Comparison of ENCODE assay signal across 22 cellular contexts in genomic region chr10:82392533-82392932, GRCh38.
A peak's percentile ranks its signal among the peaks of the same experiment; 100 is the strongest.
DNase-seq lines count a peak whose midpoint lies in the region; ATAC-seq, FAIRE-seq and TF ChIP-seq lines count a peak whose summit lies in the region.
"Had no signal": no experiment of that assay in that cellular context is flagged by ENCODE, and none has a peak within 500 bp of the region (broad histone marks: within the 10 kb centered on the region; RNA-seq: fewer than 3 reads in every experiment).

No MANE protein-coding gene starts in this region.

- TF ChIP-seq CTCF in pancreas (IDR thresholded peaks at IDR 0.05) (no peak), GM10266 (IDR thresholded peaks at IDR 0.05; ENCODE audit: control insufficient read depth, insufficient read depth, low read depth, missing control alignments) (no peak)

- DNase-seq in OCI-M1 (lab: John Stamatoyannopoulos, UW) (peak; percentile 3), pancreas (no peak), ACHN (no peak), GM10266 (ENCODE audit: extremely low spot score) (no peak)
- DNase-seq: 8988T; CD4-positive, alpha-beta T cell; CD8-positive, alpha-beta memory T cell; DMS 273 treated with DMSO at 0.1 percent for 48 hours; DMS79; EL; GDM1; GM23248; HFFc6 had no signal

- H3K4me2 ChIP-seq in BLaER1: peak overlapping the region; percentile 77
- H3K4me2 ChIP-seq: A549 had no signal

- H3K4me1 ChIP-seq in BLaER1 (peaks cover 92% of the 10 kb centered on the region), pancreas (peaks cover 9 to 23% (median 12%) of the 10 kb centered on the region in 3 donors)
- H3K4me1 ChIP-seq: A549, HAP-1 had no signal

- FAIRE-seq in pancreas (lab: Jason Lieb, UNC): no peak
- FAIRE-seq: A549, D721Med, GM12891, GM18507 had no signal

- H3K36me3 ChIP-seq in BLaER1 (no peaks in the 10 kb centered on the region), pancreas (no peaks in the 10 kb centered on the region)
- H3K36me3 ChIP-seq: HAP-1 had no signal

- H3K4me3 ChIP-seq in BLaER1 (no peak overlapping the region), pancreas (no peak overlapping the region)
- H3K4me3 ChIP-seq: A549; BLaER1 treated with 17β-estradiol and CSF1 and Interleukin-3, amounts not matched to agents 10 nM and 100 nM; GM23248; HAP-1 had no signal

- in situ Hi-C loops in ACHN (cut with HindIII; ENCODE audit: low pct_ligation_motif_present, low pct_unique_long_range_greater_than_20kb, low sequenced_read_pairs): no loop called here

- H3K9me3 ChIP-seq in BLaER1: no peaks in the 10 kb centered on the region
- no peaks in the 10 kb centered on the region for H3K9me3 ChIP-seq in pancreas
- H3K9me3 ChIP-seq: A549, HAP-1 had no signal

- intact Hi-C loops in pancreas (cut with DNase I): no loop called here

- H3K27me3 ChIP-seq in BLaER1 (no peaks in the 10 kb centered on the region), pancreas (no peaks in the 10 kb centered on the region)
- H3K27me3 ChIP-seq: BLaER1 treated with 17β-estradiol and CSF1 and Interleukin-3, amounts not matched to agents 10 nM and 100 nM had no signal

- no peaks in the 10 kb centered on the region for H4K20me1 ChIP-seq in BLaER1
- H4K20me1 ChIP-seq: BLaER1 treated with 17β-estradiol and CSF1 and Interleukin-3, amounts not matched to agents 10 nM and 100 nM had no signal

- peak overlapping the region; percentile 72 for H3K27ac ChIP-seq in BLaER1
- H3K27ac ChIP-seq in pancreas: no peak overlapping the region
- H3K27ac ChIP-seq: A549, GM23248 had no signal

- H3K9ac ChIP-seq in BLaER1: no peak overlapping the region
- H3K9ac ChIP-seq: GM23248 had no signal

- ATAC-seq in SK-N-SH treated with all-trans-retinoic acid at 6 μM for 48 hours (peak; percentile 47; the same call in 1 of the 3 replicates), pancreas (peak; percentile 36 to 46 (median 42)), GM21390 (IDR thresholded peaks at IDR 0.05; ENCODE audit: unreplicated experiment) (no peak)
- ATAC-seq: A549 had no signal

TF ChIP-seq in SK-N-SH treated with all-trans-retinoic acid at 6 μM for 48 hours, 23 proteins besides CTCF, POLR2A, EP300 and RAD21:
- TF ChIP-seq ISL1 (CRISPR knock-in tag; IDR thresholded peaks at IDR 0.05) (peak; percentile 85), ARNTL (CRISPR knock-in tag; IDR thresholded peaks at IDR 0.05; ENCODE audit: borderline replicate concordance, low read depth) (no peak), ESRRG (CRISPR knock-in tag; IDR thresholded peaks at IDR 0.05) (no peak), TCF4 (CRISPR knock-in tag; IDR thresholded peaks at IDR 0.05; ENCODE audit: borderline replicate concordance) (peak; percentile 67), ZNF565 (CRISPR knock-in tag; conservative IDR thresholded peaks at IDR 0.05; ENCODE audit: low read depth) (no peak), CSDC2 (CRISPR knock-in tag; IDR thresholded peaks at IDR 0.05) (no peak)
